ENCODE assay signal across 1 cellular context in the genomic region with DNA sequence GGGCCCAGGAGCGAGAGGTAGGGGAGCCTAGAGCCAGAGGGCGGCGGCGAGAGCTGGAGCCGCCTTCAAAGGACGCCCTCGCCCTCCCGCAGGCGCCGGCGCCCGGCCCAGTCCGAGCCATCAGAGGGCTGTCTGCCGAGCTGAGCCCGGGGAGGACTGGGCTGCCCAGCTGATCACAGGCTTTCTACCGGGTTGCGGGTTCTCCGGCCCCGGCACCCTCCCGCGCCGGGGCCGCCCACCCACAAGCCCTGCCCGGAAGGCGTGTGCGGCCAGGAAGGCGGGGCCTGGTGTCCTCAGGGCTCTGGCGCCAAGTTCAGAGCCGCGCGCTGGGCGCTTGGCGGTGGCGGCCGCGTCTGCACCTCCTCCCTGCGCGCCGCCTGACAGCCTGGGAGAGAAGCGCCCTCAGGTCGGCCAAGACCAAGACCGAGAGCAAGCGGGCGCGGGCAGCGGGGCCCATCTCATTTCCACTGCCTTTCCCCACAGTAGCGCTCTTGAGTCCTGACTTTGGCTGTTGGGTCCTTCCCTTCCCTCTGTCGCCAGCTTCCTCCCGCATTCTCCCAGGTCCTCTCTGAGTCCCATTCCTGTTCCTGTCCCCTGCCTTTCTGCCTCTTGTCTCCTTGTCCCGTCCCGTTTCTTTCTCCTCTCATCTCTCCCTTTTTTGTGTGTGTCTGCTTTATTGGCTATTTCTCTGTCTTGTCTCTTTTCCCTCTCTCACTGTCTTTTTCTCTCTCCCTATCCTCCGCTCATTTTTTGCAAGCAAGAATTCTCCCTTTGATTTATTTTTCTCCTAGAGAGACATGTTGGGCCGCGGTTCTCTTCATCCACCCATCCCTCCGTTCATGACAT.
TF ChIP-seq lines count a peak whose summit lies in the region.

No MANE protein-coding gene starts in this region.

TF ChIP-seq in K562, 482 proteins besides CTCF, POLR2A, EP300 and RAD21 (continued from another document):
- TF ChIP-seq, protein P1, sequence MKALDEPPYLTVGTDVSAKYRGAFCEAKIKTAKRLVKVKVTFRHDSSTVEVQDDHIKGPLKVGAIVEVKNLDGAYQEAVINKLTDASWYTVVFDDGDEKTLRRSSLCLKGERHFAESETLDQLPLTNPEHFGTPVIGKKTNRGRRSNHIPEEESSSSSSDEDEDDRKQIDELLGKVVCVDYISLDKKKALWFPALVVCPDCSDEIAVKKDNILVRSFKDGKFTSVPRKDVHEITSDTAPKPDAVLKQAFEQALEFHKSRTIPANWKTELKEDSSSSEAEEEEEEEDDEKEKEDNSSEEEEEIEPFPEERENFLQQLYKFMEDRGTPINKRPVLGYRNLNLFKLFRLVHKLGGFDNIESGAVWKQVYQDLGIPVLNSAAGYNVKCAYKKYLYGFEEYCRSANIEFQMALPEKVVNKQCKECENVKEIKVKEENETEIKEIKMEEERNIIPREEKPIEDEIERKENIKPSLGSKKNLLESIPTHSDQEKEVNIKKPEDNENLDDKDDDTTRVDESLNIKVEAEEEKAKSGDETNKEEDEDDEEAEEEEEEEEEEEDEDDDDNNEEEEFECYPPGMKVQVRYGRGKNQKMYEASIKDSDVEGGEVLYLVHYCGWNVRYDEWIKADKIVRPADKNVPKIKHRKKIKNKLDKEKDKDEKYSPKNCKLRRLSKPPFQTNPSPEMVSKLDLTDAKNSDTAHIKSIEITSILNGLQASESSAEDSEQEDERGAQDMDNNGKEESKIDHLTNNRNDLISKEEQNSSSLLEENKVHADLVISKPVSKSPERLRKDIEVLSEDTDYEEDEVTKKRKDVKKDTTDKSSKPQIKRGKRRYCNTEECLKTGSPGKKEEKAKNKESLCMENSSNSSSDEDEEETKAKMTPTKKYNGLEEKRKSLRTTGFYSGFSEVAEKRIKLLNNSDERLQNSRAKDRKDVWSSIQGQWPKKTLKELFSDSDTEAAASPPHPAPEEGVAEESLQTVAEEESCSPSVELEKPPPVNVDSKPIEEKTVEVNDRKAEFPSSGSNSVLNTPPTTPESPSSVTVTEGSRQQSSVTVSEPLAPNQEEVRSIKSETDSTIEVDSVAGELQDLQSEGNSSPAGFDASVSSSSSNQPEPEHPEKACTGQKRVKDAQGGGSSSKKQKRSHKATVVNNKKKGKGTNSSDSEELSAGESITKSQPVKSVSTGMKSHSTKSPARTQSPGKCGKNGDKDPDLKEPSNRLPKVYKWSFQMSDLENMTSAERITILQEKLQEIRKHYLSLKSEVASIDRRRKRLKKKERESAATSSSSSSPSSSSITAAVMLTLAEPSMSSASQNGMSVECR (CRISPR knock-in tag; IDR thresholded peaks at IDR 0.05), result peak; percentile 67
- no peak for TF ChIP-seq FOSL1 (tag; conservative IDR thresholded peaks at IDR 0.05)
- no peak for TF ChIP-seq ZNF3 (CRISPR knock-in tag; IDR thresholded peaks at IDR 0.05)
- 0 out of 4 replicates have a peak, but pooled peaks of 1 of the 2 experiments have one; percentile 33 for TF ChIP-seq SIN3A (IDR thresholded peaks at IDR 0.05; ENCODE audit: borderline replicate concordance in 2 of 2, control insufficient read depth in 1 of 2, low read depth in 2 of 2, low read length in 2 of 2)
- TF ChIP-seq TBL1XR1 (IDR thresholded peaks at IDR 0.05; ENCODE audit: low read length in 2 of 2), result no peak
- peak; percentile 62 for TF ChIP-seq HMGN3 (IDR thresholded peaks at IDR 0.05; ENCODE audit: borderline replicate concordance, extremely low read depth, insufficient read length, low read depth, low read length)
- TF ChIP-seq ZNF75A (CRISPR knock-in tag; IDR thresholded peaks at IDR 0.05), result no peak
- TF ChIP-seq, protein P2, sequence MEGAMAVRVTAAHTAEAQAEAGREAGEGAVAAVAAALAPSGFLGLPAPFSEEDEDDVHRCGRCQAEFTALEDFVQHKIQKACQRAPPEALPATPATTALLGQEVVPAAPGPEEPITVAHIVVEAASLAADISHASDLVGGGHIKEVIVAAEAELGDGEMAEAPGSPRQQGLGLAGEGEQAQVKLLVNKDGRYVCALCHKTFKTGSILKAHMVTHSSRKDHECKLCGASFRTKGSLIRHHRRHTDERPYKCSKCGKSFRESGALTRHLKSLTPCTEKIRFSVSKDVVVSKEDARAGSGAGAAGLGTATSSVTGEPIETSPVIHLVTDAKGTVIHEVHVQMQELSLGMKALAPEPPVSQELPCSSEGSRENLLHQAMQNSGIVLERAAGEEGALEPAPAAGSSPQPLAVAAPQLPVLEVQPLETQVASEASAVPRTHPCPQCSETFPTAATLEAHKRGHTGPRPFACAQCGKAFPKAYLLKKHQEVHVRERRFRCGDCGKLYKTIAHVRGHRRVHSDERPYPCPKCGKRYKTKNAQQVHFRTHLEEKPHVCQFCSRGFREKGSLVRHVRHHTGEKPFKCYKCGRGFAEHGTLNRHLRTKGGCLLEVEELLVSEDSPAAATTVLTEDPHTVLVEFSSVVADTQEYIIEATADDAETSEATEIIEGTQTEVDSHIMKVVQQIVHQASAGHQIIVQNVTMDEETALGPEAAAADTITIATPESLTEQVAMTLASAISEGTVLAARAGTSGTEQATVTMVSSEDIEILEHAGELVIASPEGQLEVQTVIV (CRISPR knock-in tag; IDR thresholded peaks at IDR 0.05; ENCODE audit: borderline replicate concordance), result no peak
- TF ChIP-seq CREBBP (IDR thresholded peaks at IDR 0.05; ENCODE audit: low read depth, low read length), result no peak
- no peak for TF ChIP-seq ZNF324 (CRISPR knock-in tag; IDR thresholded peaks at IDR 0.05)
- TF ChIP-seq DDX20 (tag; IDR thresholded peaks at IDR 0.05; ENCODE audit: low read depth), result no peak
- no peak for TF ChIP-seq CREM (IDR thresholded peaks at IDR 0.05; ENCODE audit: low read depth)
- TF ChIP-seq, protein P3, sequence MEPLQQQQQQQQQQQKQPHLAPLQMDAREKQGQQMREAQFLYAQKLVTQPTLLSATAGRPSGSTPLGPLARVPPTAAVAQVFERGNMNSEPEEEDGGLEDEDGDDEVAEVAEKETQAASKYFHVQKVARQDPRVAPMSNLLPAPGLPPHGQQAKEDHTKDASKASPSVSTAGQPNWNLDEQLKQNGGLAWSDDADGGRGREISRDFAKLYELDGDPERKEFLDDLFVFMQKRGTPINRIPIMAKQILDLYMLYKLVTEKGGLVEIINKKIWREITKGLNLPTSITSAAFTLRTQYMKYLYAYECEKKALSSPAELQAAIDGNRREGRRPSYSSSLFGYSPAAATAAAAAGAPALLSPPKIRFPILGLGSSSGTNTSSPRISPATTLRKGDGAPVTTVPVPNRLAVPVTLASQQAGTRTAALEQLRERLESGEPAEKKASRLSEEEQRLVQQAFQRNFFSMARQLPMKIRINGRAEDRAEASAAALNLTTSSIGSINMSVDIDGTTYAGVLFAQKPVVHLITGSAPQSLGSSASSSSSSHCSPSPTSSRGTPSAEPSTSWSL (CRISPR knock-in tag; IDR thresholded peaks at IDR 0.05; ENCODE audit: borderline replicate concordance), result no peak
- no peak for TF ChIP-seq HNRNPLL (IDR thresholded peaks at IDR 0.05; ENCODE audit: low read depth, low read length, poor library complexity, severe bottlenecking)
- TF ChIP-seq, protein P4, sequence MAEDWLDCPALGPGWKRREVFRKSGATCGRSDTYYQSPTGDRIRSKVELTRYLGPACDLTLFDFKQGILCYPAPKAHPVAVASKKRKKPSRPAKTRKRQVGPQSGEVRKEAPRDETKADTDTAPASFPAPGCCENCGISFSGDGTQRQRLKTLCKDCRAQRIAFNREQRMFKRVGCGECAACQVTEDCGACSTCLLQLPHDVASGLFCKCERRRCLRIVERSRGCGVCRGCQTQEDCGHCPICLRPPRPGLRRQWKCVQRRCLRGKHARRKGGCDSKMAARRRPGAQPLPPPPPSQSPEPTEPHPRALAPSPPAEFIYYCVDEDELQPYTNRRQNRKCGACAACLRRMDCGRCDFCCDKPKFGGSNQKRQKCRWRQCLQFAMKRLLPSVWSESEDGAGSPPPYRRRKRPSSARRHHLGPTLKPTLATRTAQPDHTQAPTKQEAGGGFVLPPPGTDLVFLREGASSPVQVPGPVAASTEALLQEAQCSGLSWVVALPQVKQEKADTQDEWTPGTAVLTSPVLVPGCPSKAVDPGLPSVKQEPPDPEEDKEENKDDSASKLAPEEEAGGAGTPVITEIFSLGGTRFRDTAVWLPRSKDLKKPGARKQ (CRISPR knock-in tag; IDR thresholded peaks at IDR 0.05), result no peak
- TF ChIP-seq PCBP2 (IDR thresholded peaks at IDR 0.05; ENCODE audit: low read depth, low read length, poor library complexity, severe bottlenecking), result no peak
- TF ChIP-seq SREBF2 (CRISPR knock-in tag; IDR thresholded peaks at IDR 0.05), result no peak
- no peak for TF ChIP-seq ZNF668 (CRISPR knock-in tag; IDR thresholded peaks at IDR 0.05)
- no peak for TF ChIP-seq ZSCAN29 (IDR thresholded peaks at IDR 0.05)
- TF ChIP-seq ELF1 (tag; IDR thresholded peaks at IDR 0.05), result no peak
- 0 out of 4 replicates have a peak, but pooled peaks of 1 of the 2 experiments have one; percentile 54 for TF ChIP-seq FOXA3 (CRISPR knock-in tag; conservative IDR thresholded peaks at IDR 0.05 in 1 of 2, IDR thresholded peaks at IDR 0.05 in 1 of 2)
- peak; percentile 65; the same call in 1 of the 2 replicates for TF ChIP-seq TOE1 (IDR thresholded peaks at IDR 0.05; ENCODE audit: borderline replicate concordance)
- TF ChIP-seq TOE1 (CRISPR knock-in tag; IDR thresholded peaks at IDR 0.05; ENCODE audit: borderline replicate concordance, low read depth), result no peak
- peak; percentile 65 for TF ChIP-seq CCNT2 (IDR thresholded peaks at IDR 0.05; ENCODE audit: borderline replicate concordance, extremely low read depth, insufficient read length, low read depth, low read length)
- TF ChIP-seq KAT8 (IDR thresholded peaks at IDR 0.05; ENCODE audit: low read depth), result no peak
- peak; percentile 36; the same call in 1 of the 2 replicates for TF ChIP-seq SOX6 (IDR thresholded peaks at IDR 0.05)
